ENCODE assay signal across 2 cellular contexts in genomic region chr14:88683119-88683518, GRCh38.
TF ChIP-seq lines count a peak whose summit lies in the region.

No MANE protein-coding gene starts in this region.

TF ChIP-seq in SK-N-SH, 30 proteins besides CTCF, POLR2A, EP300 and RAD21 (continued from another document):
- no peak for TF ChIP-seq ZBTB33 (IDR thresholded peaks at IDR 0.05; ENCODE audit: borderline replicate concordance, low read depth)
- TF ChIP-seq, protein P1, sequence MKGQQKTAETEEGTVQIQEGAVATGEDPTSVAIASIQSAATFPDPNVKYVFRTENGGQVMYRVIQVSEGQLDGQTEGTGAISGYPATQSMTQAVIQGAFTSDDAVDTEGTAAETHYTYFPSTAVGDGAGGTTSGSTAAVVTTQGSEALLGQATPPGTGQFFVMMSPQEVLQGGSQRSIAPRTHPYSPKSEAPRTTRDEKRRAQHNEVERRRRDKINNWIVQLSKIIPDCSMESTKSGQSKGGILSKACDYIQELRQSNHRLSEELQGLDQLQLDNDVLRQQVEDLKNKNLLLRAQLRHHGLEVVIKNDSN (IDR thresholded peaks at IDR 0.05; ENCODE audit: borderline replicate concordance, low read depth) = no peak
- no peak for TF ChIP-seq GATA2 (CRISPR knock-in tag; IDR thresholded peaks at IDR 0.05)
- no peak for TF ChIP-seq CHD2 (IDR thresholded peaks at IDR 0.05; ENCODE audit: low read length, partially characterized antibody)
- TF ChIP-seq REST (IDR thresholded peaks at IDR 0.05; ENCODE audit: low read depth, low read length) = no peak
- no peak for TF ChIP-seq RCOR1 (IDR thresholded peaks at IDR 0.05; ENCODE audit: low read length)
TF ChIP-seq in SK-N-SH: peak in this region for 0.

TF ChIP-seq in SK-N-SH treated with all-trans-retinoic acid at 6 μM for 48 hours, 23 proteins besides CTCF, POLR2A, EP300 and RAD21 (continued from another document):
- TF ChIP-seq ZNF565 (CRISPR knock-in tag; conservative IDR thresholded peaks at IDR 0.05; ENCODE audit: low read depth) = no peak
- TF ChIP-seq CSDC2 (CRISPR knock-in tag; IDR thresholded peaks at IDR 0.05) = no peak
